Comparison of ENCODE assay signal across 7 cellular contexts in the genomic region with DNA sequence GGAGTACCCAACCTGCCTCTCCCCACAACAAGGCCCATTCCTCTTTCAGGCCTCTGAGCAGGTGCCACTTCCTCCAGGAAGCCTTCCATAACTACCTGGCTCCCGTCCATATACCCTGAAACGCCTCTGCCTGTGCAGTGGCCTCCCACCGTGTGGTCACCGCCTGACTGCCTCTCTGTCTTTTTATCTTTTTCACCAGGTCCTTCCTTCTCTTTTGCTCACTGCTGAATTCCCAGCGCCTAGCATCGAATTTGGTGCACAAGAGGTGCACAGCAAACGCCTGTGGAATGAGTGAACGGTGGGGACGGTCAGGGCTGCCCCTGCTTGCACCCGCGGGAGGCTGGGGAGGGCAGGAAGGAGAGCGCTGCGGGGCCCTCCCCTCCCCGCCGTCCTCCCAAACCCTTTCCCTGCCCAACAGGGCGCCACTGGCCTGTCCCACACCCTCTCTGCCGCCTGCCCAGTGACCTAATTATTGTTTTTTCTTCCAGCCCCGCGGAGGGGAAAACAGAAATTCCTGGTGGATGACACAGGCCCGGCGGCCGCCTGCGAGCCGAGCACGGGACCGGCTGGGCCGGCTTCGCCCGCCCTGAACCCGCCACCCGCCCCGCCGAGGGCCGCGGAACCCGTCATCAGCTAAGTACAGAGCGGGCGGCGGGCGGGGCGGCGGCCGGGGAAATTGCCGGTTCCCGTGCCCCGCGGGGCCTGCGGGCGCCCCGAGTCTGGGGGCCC.
DNase-seq lines count a peak whose midpoint lies in the region; ATAC-seq, FAIRE-seq and TF ChIP-seq lines count a peak whose summit lies in the region.

No MANE protein-coding gene starts in this region.

- no peaks in the 10 kb centered on the region for H3K9me3 ChIP-seq in iPS-15b (ENCODE audit: control insufficient read depth, insufficient read depth, low read length)

- no peak for ATAC-seq in GM19395 (IDR thresholded peaks at IDR 0.05; ENCODE audit: unreplicated experiment)

- H3K36me3 ChIP-seq in iPS-15b (ENCODE audit: control insufficient read depth, insufficient read depth, low read length), result no peaks in the 10 kb centered on the region

- in situ Hi-C loops in T47D (cut with HindIII; ENCODE audit: low pct_unique_long_range_greater_than_20kb, low sequenced_read_pairs), result no loop called here
- in situ Hi-C loops in GM13976 (cut with MboI; ENCODE audit: low sequenced_read_pairs, unreplicated experiment), result loop anchor here (10.0 kb wide), 1 partner anchor 237 kb away; no protein-coding TSS in a partner anchor

- peaks cover 36% of the 10 kb centered on the region for H3K27me3 ChIP-seq in iPS-15b (ENCODE audit: control insufficient read depth, insufficient read depth, low read length)

- peak; percentile 36 for DNase-seq in OCI-M1 (lab: John Stamatoyannopoulos, UW)
- peak; percentile 81 to 92 for DNase-seq in T47D (ENCODE audit: low read depth in 1 of 2, low spot score in 1 of 2)
- peak; percentile 84 for DNase-seq in renal cortical epithelial cell (ENCODE audit: low read depth)
- no peak for DNase-seq in GM13976 (ENCODE audit: low spot score)

- TF ChIP-seq CTCF in GM13976 (IDR thresholded peaks at IDR 0.05; ENCODE audit: borderline replicate concordance, control extremely low read depth, extremely low read depth, insufficient read depth, missing control alignments), result no peak

- no peak overlapping the region for H3K9ac ChIP-seq in iPS-15b (ENCODE audit: low read depth, low read length)

- peak overlapping the region; percentile 52 for H3K4me3 ChIP-seq in iPS-15b (ENCODE audit: low read depth, low read length)

- peaks cover 3% of the 10 kb centered on the region for H3K4me1 ChIP-seq in iPS-15b (ENCODE audit: control insufficient read depth, insufficient read depth, low read length)

- peak; percentile 75 for FAIRE-seq in G401.6 (lab: Jason Lieb, UNC)
